9 cellular contexts compared by ENCODE assay signal in the genomic region with DNA sequence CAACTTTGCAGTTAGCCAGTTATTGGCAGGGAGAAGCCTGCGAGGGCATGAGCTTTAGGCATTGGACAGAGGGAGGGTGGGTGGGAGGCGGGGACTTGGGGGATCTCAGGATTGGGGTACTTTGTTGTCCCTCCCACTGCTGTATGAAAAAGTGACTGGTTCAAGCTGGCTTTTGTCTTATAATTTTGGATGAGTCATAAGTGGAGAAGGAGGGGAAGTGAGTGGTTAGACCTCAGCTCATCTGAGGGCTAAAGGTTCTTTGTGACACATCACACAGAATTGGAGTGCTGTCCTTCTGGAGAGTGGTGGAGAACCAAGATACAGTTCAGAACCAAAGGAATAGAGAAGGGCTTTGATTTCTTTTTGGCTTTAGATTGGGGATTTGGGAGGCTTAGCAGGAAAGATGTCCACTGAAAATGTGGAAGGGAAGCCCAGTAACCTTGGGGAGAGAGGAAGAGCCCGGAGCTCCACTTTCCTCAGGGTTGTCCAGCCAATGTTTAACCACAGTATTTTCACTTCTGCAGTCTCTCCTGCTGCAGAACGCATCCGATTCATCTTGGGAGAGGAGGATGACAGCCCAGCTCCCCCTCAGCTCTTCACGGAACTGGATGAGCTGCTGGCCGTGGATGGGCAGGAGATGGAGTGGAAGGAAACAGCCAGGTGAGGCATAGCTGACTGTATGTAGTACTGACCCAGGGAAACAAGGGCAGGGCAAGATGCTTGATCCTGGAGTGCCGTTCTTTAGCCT. TPM values are rescaled to one million over a fixed set of nuclear protein-coding genes. Genes with fewer than 3 reads are reported as not detected.
DNase-seq lines count a peak whose midpoint lies in the region; ATAC-seq and TF ChIP-seq lines count a peak whose summit lies in the region.
"Had no signal": no experiment of that assay in that cellular context is flagged by ENCODE, and none has a peak within 500 bp of the region (broad histone marks: within the 10 kb centered on the region; RNA-seq: fewer than 3 reads in every experiment).

A gene (plus strand): TSS at position 175 of the 748 bp plus-strand sequence.

- DNase-seq in ACHN (peak; percentile 94), GM19238 (ENCODE audit: insufficient read length, low spot score) (peak; percentile 24), activated B cell treated with CpG ODN at 0.5 μM for 24 hours (no peak), lower lobe of right lung (no peak), ecto neural progenitor cell (ENCODE audit: low spot score) (no peak)
- no peak for DNase-seq in activated naive CD4-positive, alpha-beta T cell (lab: John Stamatoyannopoulos, UW)
- DNase-seq in activated CD4-positive, alpha-beta T cell treated with anti-CD3 and anti-CD28 coated beads, Interleukin-2, amount 50 U/mL, for 48 hours, result no peak

- ATAC-seq in HG03103 (IDR thresholded peaks at IDR 0.05; ENCODE audit: low read depth, unreplicated experiment) (peak; percentile 100), activated B cell treated with CpG ODN at 0.5 μM for 24 hours (ENCODE audit: low read depth) (peak; percentile 21), lower lobe of right lung (peak in 1 of 2 donors; percentile 37)

- H3K36me3 ChIP-seq in lower lobe of right lung, result no peaks in the 10 kb centered on the region

- H3K27me3 ChIP-seq in lower lobe of right lung (ENCODE audit: low read depth), result no peaks in the 10 kb centered on the region

- intact Hi-C loops in activated B cell treated with CpG ODN at 0.5 μM for 24 hours (cut with micrococcal nuclease) (no loop called here), lower lobe of right lung (cut with DNase I) (no loop called here)

- no peaks in the 10 kb centered on the region for H3K36me3 Mint-ChIP-seq in activated B cell treated with CpG ODN at 0.5 μM for 24 hours (ENCODE audit: low read depth)
- H3K36me3 Mint-ChIP-seq: activated naive CD4-positive, alpha-beta T cell treated with anti-CD3 and anti-CD28 coated beads, Interleukin-2, amount 50 U/mL, for 24 hours had no signal

- H3K4me1 ChIP-seq in lower lobe of right lung, result no peaks in the 10 kb centered on the region

- CTCF ChIA-PET in activated B cell treated with CpG ODN at 0.5 μM for 24 hours (lab: Charles Lee), result no interaction called here

- in situ Hi-C loops in ACHN (cut with HindIII; ENCODE audit: low pct_ligation_motif_present, low pct_unique_long_range_greater_than_20kb, low sequenced_read_pairs), result no loop called here

- H3K27ac Mint-ChIP-seq in activated B cell treated with CpG ODN at 0.5 μM for 24 hours, result no peak within 1 kb of the TSS
- H3K27ac Mint-ChIP-seq: activated naive CD4-positive, alpha-beta T cell treated with anti-CD3 and anti-CD28 coated beads, Interleukin-2, amount 50 U/mL, for 24 hours had no signal

- no peak within 1 kb of the TSS for H3K4me3 ChIP-seq in lower lobe of right lung

- POLR2A ChIA-PET in activated B cell treated with CpG ODN at 0.5 μM for 24 hours (lab: Charles Lee), result no interaction called here

- H3K4me1 Mint-ChIP-seq in activated B cell treated with CpG ODN at 0.5 μM for 24 hours, result no peaks in the 10 kb centered on the region
- H3K4me1 Mint-ChIP-seq: activated naive CD4-positive, alpha-beta T cell treated with anti-CD3 and anti-CD28 coated beads, Interleukin-2, amount 50 U/mL, for 24 hours had no signal

- no peak within 1 kb of the TSS for H3K4me3 Mint-ChIP-seq in activated B cell treated with CpG ODN at 0.5 μM for 24 hours
- H3K4me3 Mint-ChIP-seq: activated naive CD4-positive, alpha-beta T cell treated with anti-CD3 and anti-CD28 coated beads, Interleukin-2, amount 50 U/mL, for 24 hours had no signal

- peaks cover 8% of the 10 kb centered on the region for H3K27me3 Mint-ChIP-seq in activated B cell treated with CpG ODN at 0.5 μM for 24 hours

- TF ChIP-seq CTCF in activated B cell treated with CpG ODN at 0.5 μM for 24 hours (IDR thresholded peaks at IDR 0.05) (no peak), lower lobe of right lung (IDR thresholded peaks at IDR 0.05) (no peak)

- H3K27ac ChIP-seq in lower lobe of right lung, result no peak within 1 kb of the TSS

- H3K9me3 Mint-ChIP-seq in activated B cell treated with CpG ODN at 0.5 μM for 24 hours, result no peaks in the 10 kb centered on the region
- H3K9me3 Mint-ChIP-seq: activated naive CD4-positive, alpha-beta T cell treated with anti-CD3 and anti-CD28 coated beads, Interleukin-2, amount 50 U/mL, for 24 hours had no signal

- H3K9me3 ChIP-seq in lower lobe of right lung, result no peaks in the 10 kb centered on the region

RNA-seq across cellular contexts. Expression of the gene that starts here (rescaled TPM):
- total RNA-seq in activated B cell treated with CpG ODN at 0.5 μM for 24 hours (not detected in 2 replicates), lower lobe of right lung (18.8 TPM)

Comparison
In these comparisons a context has a peak if more than half of its experiments do, and no peak if none do; other contexts are left out.
1. RNA of the gene that starts here (total RNA-seq): 18.8 TPM in lower lobe of right lung (single experiment); not detected in activated B cell treated with CpG ODN at 0.5 μM for 24 hours; every median in the first group is over 10 times any median in the second.
2. Peak in ATAC-seq in activated B cell treated with CpG ODN at 0.5 μM for 24 hours; RNA of the gene not detected or under 1 TPM.
3. DNase-seq: peak in ACHN (single experiment) and GM19238 (single experiment); none in activated B cell treated with CpG ODN at 0.5 μM for 24 hours (single experiment), lower lobe of right lung (single experiment), ecto neural progenitor cell (single experiment), activated naive CD4-positive, alpha-beta T cell (0 of 4) and activated CD4-positive, alpha-beta T cell treated with anti-CD3 and anti-CD28 coated beads, Interleukin-2, amount 50 U/mL, for 48 hours (0 of 2).